ENCODE assay signal across 14 cellular contexts in genomic region chr5:170483701-170484458, GRCh38. TPM values are rescaled to one million over a fixed set of nuclear protein-coding genes. Genes with fewer than 3 reads are reported as not detected.
DNase-seq lines count a peak whose midpoint lies in the region; ATAC-seq and TF ChIP-seq lines count a peak whose summit lies in the region.
"Had no signal": no experiment of that assay in that cellular context is flagged by ENCODE, and none has a peak within 500 bp of the region (broad histone marks: within the 10 kb centered on the region; RNA-seq: fewer than 3 reads in every experiment).

No MANE protein-coding gene starts in this region.

- H3K4me2 ChIP-seq in PC-3 (ENCODE audit: low read length), result no peak overlapping the region

- no peaks in the 10 kb centered on the region for H3K9me2 ChIP-seq in PC-3 (replicated peaks; ENCODE audit: low read length)

- DNase-seq in ACHN (peak; percentile 73), EH (ENCODE audit: low read depth) (peak; percentile 40), PC-3 (peak; percentile 21), fibroblast of mammary gland (ENCODE audit: low read depth) (peak; percentile 46), AG08395 (ENCODE audit: low spot score) (no peak), uterus (no peak)
- DNase-seq: activated CD4-positive, alpha-beta T cell treated with anti-CD3 and anti-CD28 coated beads for 4 hours; amygdala; GF-D8; KBM-7 had no signal

- intact Hi-C loops in PC-3 (cut with micrococcal nuclease), result no loop called here
- intact Hi-C loops in uterus (cut with DNase I; ENCODE audit: low total_unique reads), result no loop called here

- ATAC-seq in PC-3 (no peak), HG03039 (IDR thresholded peaks at IDR 0.05; ENCODE audit: unreplicated experiment) (no peak), GM18861 (IDR thresholded peaks at IDR 0.05; ENCODE audit: unreplicated experiment) (no peak)
- ATAC-seq: left lobe of liver, Right ventricle myocardium inferior had no signal

- H3K4me3 ChIP-seq in PC-3 (ENCODE audit: low read length) (no peak overlapping the region), fibroblast of mammary gland (ENCODE audit: control insufficient read depth, low read depth, low read length) (no peak overlapping the region), uterus (no peak overlapping the region)

- H3K9ac ChIP-seq in PC-3 (ENCODE audit: low read length), result no peak overlapping the region

- no TSS peak for BruUV-seq in PC-3 (replicated peaks; lab: Mats Ljungman, UMichigan)

- TF ChIP-seq CTCF in PC-3 (conservative IDR thresholded peaks at IDR 0.05; ENCODE audit: low read depth, low read length) (no peak), fibroblast of mammary gland (conservative IDR thresholded peaks at IDR 0.05; ENCODE audit: control insufficient read depth, insufficient read depth, low read depth, low read length) (no peak), uterus (IDR thresholded peaks at IDR 0.05) (no peak)

- H3F3A ChIP-seq in PC-3 (ENCODE audit: low read length, unreplicated experiment), result no peaks in the 10 kb centered on the region

- H3K79me2 ChIP-seq in PC-3 (ENCODE audit: low read length), result no peaks in the 10 kb centered on the region

- H3K4me1 ChIP-seq in PC-3 (ENCODE audit: insufficient read depth, low read length), result no peaks in the 10 kb centered on the region; the same call in 1 of the 2 replicates
- H3K4me1 ChIP-seq in uterus, result no peaks in the 10 kb centered on the region

- no peaks in the 10 kb centered on the region for H4K20me1 ChIP-seq in PC-3 (ENCODE audit: low read length)

- H3K27me3 ChIP-seq in PC-3 (ENCODE audit: low read length) (no peaks in the 10 kb centered on the region), uterus (no peaks in the 10 kb centered on the region)

- H3K36me3 ChIP-seq in PC-3 (ENCODE audit: low read depth, low read length), result no peaks in the 10 kb centered on the region
- H3K36me3 ChIP-seq in uterus, result no peaks in the 10 kb centered on the region

- H3K27ac ChIP-seq in PC-3 (ENCODE audit: low read length), result no peak overlapping the region
- H3K27ac ChIP-seq in uterus, result no peak overlapping the region

- POLR2A ChIA-PET in PC-3 (lab: Charles Lee; ENCODE audit: unreplicated experiment), result no interaction called here

- in situ Hi-C loops in ACHN (cut with HindIII; ENCODE audit: low pct_ligation_motif_present, low pct_unique_long_range_greater_than_20kb, low sequenced_read_pairs), result no loop called here

- no peak for TF ChIP-seq POLR2A in uterus (IDR thresholded peaks at IDR 0.05)

- CTCF ChIA-PET in PC-3 (lab: Charles Lee), result interaction anchor here (0.6 kb wide), 1 partner anchor 16 kb away, joined by 3 read pairs; no protein-coding TSS in a partner anchor

- H2AFZ ChIP-seq in PC-3 (ENCODE audit: low read length), result no peak overlapping the region

- H3K9me3 ChIP-seq in PC-3 (ENCODE audit: low read length) (no peaks in the 10 kb centered on the region), uterus (no peaks in the 10 kb centered on the region)

RNA-seq across cellular contexts. Expression of gene KCNIP1, which starts 19.9 kb away (rescaled TPM):
- total RNA-seq in PC-3 (2014; rRNA removed), result not detected in 2 replicates
- 1 to 10 TPM; 1.3 to 7.0 (median 3.9) TPM for total RNA-seq in uterus
- total RNA-seq: left lobe of liver, Right ventricle myocardium inferior had no signal

Comparison
In these comparisons a context has a peak if more than half of its experiments do, and no peak if none do; other contexts are left out.
1. DNase-seq: peak in ACHN (single experiment), EH (single experiment), PC-3 (single experiment) and fibroblast of mammary gland (single experiment); none in AG08395 (single experiment) and uterus (0 of 2).